ENCODE assay signal across 8 cellular contexts in genomic region chr13:24541476-24542352, GRCh38. TPM values are rescaled to one million over a fixed set of nuclear protein-coding genes. Genes with fewer than 3 reads are reported as not detected.
A peak's percentile ranks its signal among the peaks of the same experiment; 100 is the strongest.
DNase-seq lines count a peak whose midpoint lies in the region; ATAC-seq, FAIRE-seq and TF ChIP-seq lines count a peak whose summit lies in the region.
"Not testable (repeated sequence)": the region's sequence is repeated elsewhere in the genome, so short reads cannot be mapped to it uniquely, and the experiment has no call there.

No MANE protein-coding gene starts in this region.

- FAIRE-seq in GM19239 (lab: Jason Lieb, UNC) = peak; percentile 87

- TF ChIP-seq POLR2A in gastrocnemius medialis (IDR thresholded peaks at IDR 0.05) = not testable (repeated sequence)

- H3K4me1 Mint-ChIP-seq in T-helper 17 cell = not testable (repeated sequence)

- H3K27me3 ChIP-seq in MG63 = not testable (repeated sequence)
- H3K27me3 ChIP-seq in foreskin keratinocyte (peaks cover 39% of the 10 kb centered on the region), gastrocnemius medialis (peaks cover 10 to 27% (median 14%) of the 10 kb centered on the region in 3 donors)

- peak overlapping the region; percentile 88 for H3K4me3 Mint-ChIP-seq in T-helper 17 cell

- ATAC-seq in T-helper 17 cell (peak; percentile 64), foreskin keratinocyte (peak; percentile 45)
- not testable (repeated sequence) for ATAC-seq in gastrocnemius medialis

- not testable (repeated sequence) for H3K4me1 ChIP-seq in foreskin keratinocyte, gastrocnemius medialis

- peak; percentile 14 for DNase-seq in AG20443 (ENCODE audit: low spot score)
- DNase-seq in GM19239 (ENCODE audit: insufficient read length, low spot score); MG63; astrocyte of the spinal cord (ENCODE audit: low read depth, low spot score); foreskin keratinocyte; gastrocnemius medialis: not testable (repeated sequence)
- DNase-seq in T-helper 17 cell = peak in 1 of 3 donors; percentile 17
- peak; percentile 8 to 9 for DNase-seq in lung microvascular endothelial cell (ENCODE audit: low read depth in 2 of 2)

- in situ Hi-C loops in astrocyte of the spinal cord (cut with HindIII; ENCODE audit: low sequenced_read_pairs); gastrocnemius medialis (cut with MboI; ENCODE audit: low sequenced_read_pairs in 4 of 4): not testable (repeated sequence)

- H3K4me3 ChIP-seq in MG63 = peak overlapping the region; percentile 21; the same call in 1 of the 2 replicates
- peak overlapping the region; percentile 37 for H3K4me3 ChIP-seq in astrocyte of the spinal cord (ENCODE audit: low read depth, low read length)
- peak overlapping the region; percentile 30 to 53 (median 45) for H3K4me3 ChIP-seq in gastrocnemius medialis

- TF ChIP-seq CTCF in astrocyte of the spinal cord (IDR thresholded peaks at IDR 0.05; ENCODE audit: low read depth, low read length); foreskin keratinocyte (conservative IDR thresholded peaks at IDR 0.05); gastrocnemius medialis (IDR thresholded peaks at IDR 0.05 in 4 of 5, conservative IDR thresholded peaks at IDR 0.05 in 1 of 5): not testable (repeated sequence)

- not testable (repeated sequence) for H3K36me3 Mint-ChIP-seq in T-helper 17 cell (ENCODE audit: low read depth)

- not testable (repeated sequence) for H3K9me3 ChIP-seq in MG63; T-helper 17 cell (ENCODE audit: control insufficient read depth, low read length, poor library complexity, severe bottlenecking); gastrocnemius medialis

- H3K36me3 ChIP-seq in MG63, gastrocnemius medialis: not testable (repeated sequence)

- peaks cover 57% of the 10 kb centered on the region for H3K27me3 Mint-ChIP-seq in T-helper 17 cell

- intact Hi-C loops in gastrocnemius medialis (cut with DNase I; ENCODE audit: low total_unique reads) = not testable (repeated sequence)

- H3K27ac ChIP-seq in foreskin keratinocyte, gastrocnemius medialis: not testable (repeated sequence)

- H3K27ac Mint-ChIP-seq in T-helper 17 cell = not testable (repeated sequence)

RNA-seq across cellular contexts. Expression of gene PARP4, which starts 29.1 kb away (rescaled TPM):
- total RNA-seq in MG63 (2014; rRNA removed; shearing (Covaris generic); ENCODE audit: low replicate concordance) = 25.8 and 26.8 TPM in 2 replicates
- total RNA-seq in T-helper 17 cell = 10 to 100 TPM; 44.7 to 49.0 TPM
- total RNA-seq in foreskin keratinocyte = 43.2 and 52.4 TPM in 2 replicates
- 13.6 and 13.8 TPM in 2 replicates for polyA plus RNA-seq in foreskin keratinocyte
- 26.8 and 27.8 TPM in 2 replicates for total RNA-seq in lung microvascular endothelial cell
- 10 to 100 TPM in 1 of 4 donors, 1 to 10 TPM in 3; 6.9 to 11.6 (median 7.6) TPM for total RNA-seq in gastrocnemius medialis
